ENCODE assay signal across 1 cellular context in the genomic region with DNA sequence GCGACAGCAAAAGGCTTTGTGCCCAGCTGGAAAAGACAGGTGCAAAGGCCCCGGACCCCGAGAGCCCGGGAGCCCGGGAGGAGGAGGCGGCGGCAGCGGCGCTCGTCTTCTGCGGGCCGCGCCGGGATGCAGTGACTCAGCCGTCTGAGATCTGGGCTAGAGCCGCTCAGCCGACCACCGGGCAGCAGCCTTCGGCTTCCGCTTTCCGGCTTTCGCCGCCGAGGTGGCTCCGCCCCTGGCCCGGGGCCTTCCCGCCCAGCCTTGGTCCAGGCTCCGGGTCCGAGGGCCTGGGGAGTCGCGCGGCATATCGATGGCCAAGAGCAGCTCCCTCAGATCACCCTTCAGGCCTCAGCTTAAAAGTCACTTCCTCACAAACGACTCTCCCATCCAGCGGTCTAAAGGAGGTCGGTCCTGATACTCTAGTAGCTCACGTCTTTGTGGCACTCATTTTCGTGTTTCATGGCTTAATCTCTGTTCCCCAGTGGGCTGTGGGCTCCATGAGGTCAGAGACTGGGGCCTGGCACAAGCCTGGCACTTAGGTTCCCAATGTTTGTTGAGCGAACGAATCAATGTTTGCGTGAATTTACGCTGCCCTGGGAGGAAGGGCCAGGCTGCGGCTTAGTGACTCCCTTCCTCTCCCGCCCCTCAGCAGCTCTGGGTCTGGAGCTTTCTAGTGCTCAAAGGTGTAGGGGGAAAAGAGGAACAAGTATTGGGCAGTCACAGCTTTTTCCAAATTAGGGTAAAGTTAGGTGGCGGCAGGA.
TF ChIP-seq lines count a peak whose summit lies in the region.

A gene (minus strand): TSS at position 146 of the 761 bp plus-strand sequence. CDS start 783 bp downstream, outside the sequence.

TF ChIP-seq in HepG2, 621 proteins besides CTCF, POLR2A, EP300 and RAD21 (continued from another document and continues in another):
- TF ChIP-seq ADNP (CRISPR knock-in tag; IDR thresholded peaks at IDR 0.05), result no peak
- TF ChIP-seq NFYC (CRISPR knock-in tag; IDR thresholded peaks at IDR 0.05), result 0 out of 2 replicates have a peak, but pooled peaks have one; percentile 22
- TF ChIP-seq ZNF224 (CRISPR knock-in tag; IDR thresholded peaks at IDR 0.05), result no peak
- TF ChIP-seq, protein P1, sequence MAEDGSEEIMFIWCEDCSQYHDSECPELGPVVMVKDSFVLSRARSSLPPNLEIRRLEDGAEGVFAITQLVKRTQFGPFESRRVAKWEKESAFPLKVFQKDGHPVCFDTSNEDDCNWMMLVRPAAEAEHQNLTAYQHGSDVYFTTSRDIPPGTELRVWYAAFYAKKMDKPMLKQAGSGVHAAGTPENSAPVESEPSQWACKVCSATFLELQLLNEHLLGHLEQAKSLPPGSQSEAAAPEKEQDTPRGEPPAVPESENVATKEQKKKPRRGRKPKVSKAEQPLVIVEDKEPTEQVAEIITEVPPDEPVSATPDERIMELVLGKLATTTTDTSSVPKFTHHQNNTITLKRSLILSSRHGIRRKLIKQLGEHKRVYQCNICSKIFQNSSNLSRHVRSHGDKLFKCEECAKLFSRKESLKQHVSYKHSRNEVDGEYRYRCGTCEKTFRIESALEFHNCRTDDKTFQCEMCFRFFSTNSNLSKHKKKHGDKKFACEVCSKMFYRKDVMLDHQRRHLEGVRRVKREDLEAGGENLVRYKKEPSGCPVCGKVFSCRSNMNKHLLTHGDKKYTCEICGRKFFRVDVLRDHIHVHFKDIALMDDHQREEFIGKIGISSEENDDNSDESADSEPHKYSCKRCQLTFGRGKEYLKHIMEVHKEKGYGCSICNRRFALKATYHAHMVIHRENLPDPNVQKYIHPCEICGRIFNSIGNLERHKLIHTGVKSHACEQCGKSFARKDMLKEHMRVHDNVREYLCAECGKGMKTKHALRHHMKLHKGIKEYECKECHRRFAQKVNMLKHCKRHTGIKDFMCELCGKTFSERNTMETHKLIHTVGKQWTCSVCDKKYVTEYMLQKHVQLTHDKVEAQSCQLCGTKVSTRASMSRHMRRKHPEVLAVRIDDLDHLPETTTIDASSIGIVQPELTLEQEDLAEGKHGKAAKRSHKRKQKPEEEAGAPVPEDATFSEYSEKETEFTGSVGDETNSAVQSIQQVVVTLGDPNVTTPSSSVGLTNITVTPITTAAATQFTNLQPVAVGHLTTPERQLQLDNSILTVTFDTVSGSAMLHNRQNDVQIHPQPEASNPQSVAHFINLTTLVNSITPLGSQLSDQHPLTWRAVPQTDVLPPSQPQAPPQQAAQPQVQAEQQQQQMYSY (CRISPR knock-in tag; IDR thresholded peaks at IDR 0.05), result 0 out of 2 replicates have a peak, but pooled peaks have one; percentile 62
- TF ChIP-seq, protein P2, sequence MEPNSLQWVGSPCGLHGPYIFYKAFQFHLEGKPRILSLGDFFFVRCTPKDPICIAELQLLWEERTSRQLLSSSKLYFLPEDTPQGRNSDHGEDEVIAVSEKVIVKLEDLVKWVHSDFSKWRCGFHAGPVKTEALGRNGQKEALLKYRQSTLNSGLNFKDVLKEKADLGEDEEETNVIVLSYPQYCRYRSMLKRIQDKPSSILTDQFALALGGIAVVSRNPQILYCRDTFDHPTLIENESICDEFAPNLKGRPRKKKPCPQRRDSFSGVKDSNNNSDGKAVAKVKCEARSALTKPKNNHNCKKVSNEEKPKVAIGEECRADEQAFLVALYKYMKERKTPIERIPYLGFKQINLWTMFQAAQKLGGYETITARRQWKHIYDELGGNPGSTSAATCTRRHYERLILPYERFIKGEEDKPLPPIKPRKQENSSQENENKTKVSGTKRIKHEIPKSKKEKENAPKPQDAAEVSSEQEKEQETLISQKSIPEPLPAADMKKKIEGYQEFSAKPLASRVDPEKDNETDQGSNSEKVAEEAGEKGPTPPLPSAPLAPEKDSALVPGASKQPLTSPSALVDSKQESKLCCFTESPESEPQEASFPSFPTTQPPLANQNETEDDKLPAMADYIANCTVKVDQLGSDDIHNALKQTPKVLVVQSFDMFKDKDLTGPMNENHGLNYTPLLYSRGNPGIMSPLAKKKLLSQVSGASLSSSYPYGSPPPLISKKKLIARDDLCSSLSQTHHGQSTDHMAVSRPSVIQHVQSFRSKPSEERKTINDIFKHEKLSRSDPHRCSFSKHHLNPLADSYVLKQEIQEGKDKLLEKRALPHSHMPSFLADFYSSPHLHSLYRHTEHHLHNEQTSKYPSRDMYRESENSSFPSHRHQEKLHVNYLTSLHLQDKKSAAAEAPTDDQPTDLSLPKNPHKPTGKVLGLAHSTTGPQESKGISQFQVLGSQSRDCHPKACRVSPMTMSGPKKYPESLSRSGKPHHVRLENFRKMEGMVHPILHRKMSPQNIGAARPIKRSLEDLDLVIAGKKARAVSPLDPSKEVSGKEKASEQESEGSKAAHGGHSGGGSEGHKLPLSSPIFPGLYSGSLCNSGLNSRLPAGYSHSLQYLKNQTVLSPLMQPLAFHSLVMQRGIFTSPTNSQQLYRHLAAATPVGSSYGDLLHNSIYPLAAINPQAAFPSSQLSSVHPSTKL (CRISPR knock-in tag; IDR thresholded peaks at IDR 0.05), result peak; percentile 32; the same call in 1 of the 2 replicates
- TF ChIP-seq TOE1 (CRISPR knock-in tag; IDR thresholded peaks at IDR 0.05), result peak; percentile 22; the same call in 1 of the 2 replicates
- TF ChIP-seq ZFP82 (CRISPR knock-in tag; IDR thresholded peaks at IDR 0.05; ENCODE audit: borderline replicate concordance), result peak; percentile 46; the same call in 1 of the 2 replicates
- TF ChIP-seq ZBTB1 (CRISPR knock-in tag; IDR thresholded peaks at IDR 0.05; ENCODE audit: borderline replicate concordance), result 0 out of 2 replicates have a peak, but pooled peaks have one; percentile 16
- TF ChIP-seq, protein P3, sequence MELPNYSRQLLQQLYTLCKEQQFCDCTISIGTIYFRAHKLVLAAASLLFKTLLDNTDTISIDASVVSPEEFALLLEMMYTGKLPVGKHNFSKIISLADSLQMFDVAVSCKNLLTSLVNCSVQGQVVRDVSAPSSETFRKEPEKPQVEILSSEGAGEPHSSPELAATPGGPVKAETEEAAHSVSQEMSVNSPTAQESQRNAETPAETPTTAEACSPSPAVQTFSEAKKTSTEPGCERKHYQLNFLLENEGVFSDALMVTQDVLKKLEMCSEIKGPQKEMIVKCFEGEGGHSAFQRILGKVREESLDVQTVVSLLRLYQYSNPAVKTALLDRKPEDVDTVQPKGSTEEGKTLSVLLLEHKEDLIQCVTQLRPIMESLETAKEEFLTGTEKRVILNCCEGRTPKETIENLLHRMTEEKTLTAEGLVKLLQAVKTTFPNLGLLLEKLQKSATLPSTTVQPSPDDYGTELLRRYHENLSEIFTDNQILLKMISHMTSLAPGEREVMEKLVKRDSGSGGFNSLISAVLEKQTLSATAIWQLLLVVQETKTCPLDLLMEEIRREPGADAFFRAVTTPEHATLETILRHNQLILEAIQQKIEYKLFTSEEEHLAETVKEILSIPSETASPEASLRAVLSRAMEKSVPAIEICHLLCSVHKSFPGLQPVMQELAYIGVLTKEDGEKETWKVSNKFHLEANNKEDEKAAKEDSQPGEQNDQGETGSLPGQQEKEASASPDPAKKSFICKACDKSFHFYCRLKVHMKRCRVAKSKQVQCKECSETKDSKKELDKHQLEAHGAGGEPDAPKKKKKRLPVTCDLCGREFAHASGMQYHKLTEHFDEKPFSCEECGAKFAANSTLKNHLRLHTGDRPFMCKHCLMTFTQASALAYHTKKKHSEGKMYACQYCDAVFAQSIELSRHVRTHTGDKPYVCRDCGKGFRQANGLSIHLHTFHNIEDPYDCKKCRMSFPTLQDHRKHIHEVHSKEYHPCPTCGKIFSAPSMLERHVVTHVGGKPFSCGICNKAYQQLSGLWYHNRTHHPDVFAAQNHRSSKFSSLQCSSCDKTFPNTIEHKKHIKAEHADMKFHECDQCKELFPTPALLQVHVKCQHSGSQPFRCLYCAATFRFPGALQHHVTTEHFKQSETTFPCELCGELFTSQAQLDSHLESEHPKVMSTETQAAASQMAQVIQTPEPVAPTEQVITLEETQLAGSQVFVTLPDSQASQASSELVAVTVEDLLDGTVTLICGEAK (IDR thresholded peaks at IDR 0.05), result no peak
- TF ChIP-seq, protein P3 (CRISPR knock-in tag; IDR thresholded peaks at IDR 0.05), result peak; percentile 16
- TF ChIP-seq GPN1 (CRISPR knock-in tag; IDR thresholded peaks at IDR 0.05; ENCODE audit: borderline replicate concordance), result 0 out of 2 replicates have a peak, but pooled peaks have one; percentile 48
- no peak for TF ChIP-seq SSRP1 (CRISPR knock-in tag; IDR thresholded peaks at IDR 0.05)
- peak; percentile 81 for TF ChIP-seq MXD4 (CRISPR knock-in tag; IDR thresholded peaks at IDR 0.05)
- TF ChIP-seq ZNF549 (CRISPR knock-in tag; IDR thresholded peaks at IDR 0.05), result no peak
- no peak for TF ChIP-seq GTF3A (CRISPR knock-in tag; conservative IDR thresholded peaks at IDR 0.05)
- peak; percentile 92 for TF ChIP-seq ZNF670 (CRISPR knock-in tag; IDR thresholded peaks at IDR 0.05; ENCODE audit: borderline replicate concordance)
- TF ChIP-seq THYN1 (CRISPR knock-in tag; IDR thresholded peaks at IDR 0.05; ENCODE audit: borderline replicate concordance, low read depth), result no peak
- TF ChIP-seq, protein P4, sequence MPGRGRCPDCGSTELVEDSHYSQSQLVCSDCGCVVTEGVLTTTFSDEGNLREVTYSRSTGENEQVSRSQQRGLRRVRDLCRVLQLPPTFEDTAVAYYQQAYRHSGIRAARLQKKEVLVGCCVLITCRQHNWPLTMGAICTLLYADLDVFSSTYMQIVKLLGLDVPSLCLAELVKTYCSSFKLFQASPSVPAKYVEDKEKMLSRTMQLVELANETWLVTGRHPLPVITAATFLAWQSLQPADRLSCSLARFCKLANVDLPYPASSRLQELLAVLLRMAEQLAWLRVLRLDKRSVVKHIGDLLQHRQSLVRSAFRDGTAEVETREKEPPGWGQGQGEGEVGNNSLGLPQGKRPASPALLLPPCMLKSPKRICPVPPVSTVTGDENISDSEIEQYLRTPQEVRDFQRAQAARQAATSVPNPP (CRISPR knock-in tag; IDR thresholded peaks at IDR 0.05), result no peak
- TF ChIP-seq, protein P5, sequence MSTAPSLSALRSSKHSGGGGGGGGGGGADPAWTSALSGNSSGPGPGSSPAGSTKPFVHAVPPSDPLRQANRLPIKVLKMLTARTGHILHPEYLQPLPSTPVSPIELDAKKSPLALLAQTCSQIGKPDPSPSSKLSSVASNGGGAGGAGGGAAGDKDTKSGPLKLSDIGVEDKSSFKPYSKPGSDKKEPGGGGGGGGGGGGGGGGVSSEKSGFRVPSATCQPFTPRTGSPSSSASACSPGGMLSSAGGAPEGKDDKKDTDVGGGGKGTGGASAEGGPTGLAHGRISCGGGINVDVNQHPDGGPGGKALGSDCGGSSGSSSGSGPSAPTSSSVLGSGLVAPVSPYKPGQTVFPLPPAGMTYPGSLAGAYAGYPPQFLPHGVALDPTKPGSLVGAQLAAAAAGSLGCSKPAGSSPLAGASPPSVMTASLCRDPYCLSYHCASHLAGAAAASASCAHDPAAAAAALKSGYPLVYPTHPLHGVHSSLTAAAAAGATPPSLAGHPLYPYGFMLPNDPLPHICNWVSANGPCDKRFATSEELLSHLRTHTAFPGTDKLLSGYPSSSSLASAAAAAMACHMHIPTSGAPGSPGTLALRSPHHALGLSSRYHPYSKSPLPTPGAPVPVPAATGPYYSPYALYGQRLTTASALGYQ (CRISPR knock-in tag; IDR thresholded peaks at IDR 0.05), result peak; percentile 19; the same call in 1 of the 2 replicates
- TF ChIP-seq ZNF263 (CRISPR knock-in tag; IDR thresholded peaks at IDR 0.05), result no peak
- 0 out of 2 replicates have a peak, but pooled peaks have one; percentile 22 for TF ChIP-seq ZNF703 (CRISPR knock-in tag; IDR thresholded peaks at IDR 0.05; ENCODE audit: borderline replicate concordance)
- TF ChIP-seq, protein P6, sequence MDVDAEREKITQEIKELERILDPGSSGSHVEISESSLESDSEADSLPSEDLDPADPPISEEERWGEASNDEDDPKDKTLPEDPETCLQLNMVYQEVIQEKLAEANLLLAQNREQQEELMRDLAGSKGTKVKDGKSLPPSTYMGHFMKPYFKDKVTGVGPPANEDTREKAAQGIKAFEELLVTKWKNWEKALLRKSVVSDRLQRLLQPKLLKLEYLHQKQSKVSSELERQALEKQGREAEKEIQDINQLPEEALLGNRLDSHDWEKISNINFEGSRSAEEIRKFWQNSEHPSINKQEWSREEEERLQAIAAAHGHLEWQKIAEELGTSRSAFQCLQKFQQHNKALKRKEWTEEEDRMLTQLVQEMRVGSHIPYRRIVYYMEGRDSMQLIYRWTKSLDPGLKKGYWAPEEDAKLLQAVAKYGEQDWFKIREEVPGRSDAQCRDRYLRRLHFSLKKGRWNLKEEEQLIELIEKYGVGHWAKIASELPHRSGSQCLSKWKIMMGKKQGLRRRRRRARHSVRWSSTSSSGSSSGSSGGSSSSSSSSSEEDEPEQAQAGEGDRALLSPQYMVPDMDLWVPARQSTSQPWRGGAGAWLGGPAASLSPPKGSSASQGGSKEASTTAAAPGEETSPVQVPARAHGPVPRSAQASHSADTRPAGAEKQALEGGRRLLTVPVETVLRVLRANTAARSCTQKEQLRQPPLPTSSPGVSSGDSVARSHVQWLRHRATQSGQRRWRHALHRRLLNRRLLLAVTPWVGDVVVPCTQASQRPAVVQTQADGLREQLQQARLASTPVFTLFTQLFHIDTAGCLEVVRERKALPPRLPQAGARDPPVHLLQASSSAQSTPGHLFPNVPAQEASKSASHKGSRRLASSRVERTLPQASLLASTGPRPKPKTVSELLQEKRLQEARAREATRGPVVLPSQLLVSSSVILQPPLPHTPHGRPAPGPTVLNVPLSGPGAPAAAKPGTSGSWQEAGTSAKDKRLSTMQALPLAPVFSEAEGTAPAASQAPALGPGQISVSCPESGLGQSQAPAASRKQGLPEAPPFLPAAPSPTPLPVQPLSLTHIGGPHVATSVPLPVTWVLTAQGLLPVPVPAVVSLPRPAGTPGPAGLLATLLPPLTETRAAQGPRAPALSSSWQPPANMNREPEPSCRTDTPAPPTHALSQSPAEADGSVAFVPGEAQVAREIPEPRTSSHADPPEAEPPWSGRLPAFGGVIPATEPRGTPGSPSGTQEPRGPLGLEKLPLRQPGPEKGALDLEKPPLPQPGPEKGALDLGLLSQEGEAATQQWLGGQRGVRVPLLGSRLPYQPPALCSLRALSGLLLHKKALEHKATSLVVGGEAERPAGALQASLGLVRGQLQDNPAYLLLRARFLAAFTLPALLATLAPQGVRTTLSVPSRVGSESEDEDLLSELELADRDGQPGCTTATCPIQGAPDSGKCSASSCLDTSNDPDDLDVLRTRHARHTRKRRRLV (CRISPR knock-in tag; IDR thresholded peaks at IDR 0.05), result peak; percentile 77; the same call in 1 of the 2 replicates
